In genomic region chr22:42356547-42356946, GRCh38 we compare ENCODE assay signal across 14 cellular contexts.
DNase-seq lines count a peak whose midpoint lies in the region; ATAC-seq and TF ChIP-seq lines count a peak whose summit lies in the region.
"Had no signal": no experiment of that assay in that cellular context is flagged by ENCODE, and none has a peak within 500 bp of the region (broad histone marks: within the 10 kb centered on the region; RNA-seq: fewer than 3 reads in every experiment).

No MANE protein-coding gene starts in this region.

- TF ChIP-seq CTCF in OCI-LY7 (conservative IDR thresholded peaks at IDR 0.05; ENCODE audit: low read length) (no peak), glutamatergic neuron (IDR thresholded peaks at IDR 0.05; ENCODE audit: partially characterized antibody, unreplicated experiment) (no peak), right lobe of liver (IDR thresholded peaks at IDR 0.05) (no peak), prostate gland (IDR thresholded peaks at IDR 0.05) (no peak)

- POLR2A ChIA-PET in OCI-LY7 (lab: Charles Lee), result no interaction called here

- H3K27me3 ChIP-seq in BLaER1, result no peaks in the 10 kb centered on the region
- H3K27me3 ChIP-seq in Karpas-422 (ENCODE audit: low read length), result no peaks in the 10 kb centered on the region; the same call in 1 of the 2 replicates
- no peaks in the 10 kb centered on the region for H3K27me3 ChIP-seq in right lobe of liver
- no peaks in the 10 kb centered on the region for H3K27me3 ChIP-seq in prostate gland (replicated peaks; ENCODE audit: insufficient read depth)

- H3K9me3 Mint-ChIP-seq in glutamatergic neuron (ENCODE audit: unreplicated experiment), result peaks cover 10% of the 10 kb centered on the region
- H3K9me3 Mint-ChIP-seq in activated CD4-positive, alpha-beta T cell treated with anti-CD3 and anti-CD28 coated beads, Interleukin-2, amount 10 ng/mL, durations not matched to agents 24 days and 14 days, result no peaks in the 10 kb centered on the region
- H3K9me3 Mint-ChIP-seq: CD8-positive, alpha-beta T cell had no signal

- H4K20me1 ChIP-seq in BLaER1 (no peaks in the 10 kb centered on the region), Karpas-422 (ENCODE audit: insufficient read depth, low read depth, low read length) (peaks cover 6% of the 10 kb centered on the region; the same call in 1 of the 2 replicates), OCI-LY7 (ENCODE audit: insufficient read depth, low read length) (no peaks in the 10 kb centered on the region)

- H3K4me3 Mint-ChIP-seq in glutamatergic neuron (ENCODE audit: unreplicated experiment), result peak overlapping the region; percentile 6
- H3K4me3 Mint-ChIP-seq in activated CD4-positive, alpha-beta T cell treated with anti-CD3 and anti-CD28 coated beads, Interleukin-2, amount 10 ng/mL, durations not matched to agents 24 days and 14 days, result no peak overlapping the region
- H3K4me3 Mint-ChIP-seq: CD8-positive, alpha-beta T cell had no signal

- H3K9me2 ChIP-seq in Karpas-422 (replicated peaks; ENCODE audit: insufficient read depth, low read length), result no peaks in the 10 kb centered on the region
- H3K9me2 ChIP-seq in OCI-LY7 (ENCODE audit: insufficient read depth, low read length), result no peaks in the 10 kb centered on the region

- H3K4me1 Mint-ChIP-seq in glutamatergic neuron (ENCODE audit: low read depth, unreplicated experiment), result peaks cover 39% of the 10 kb centered on the region
- no peaks in the 10 kb centered on the region for H3K4me1 Mint-ChIP-seq in activated CD4-positive, alpha-beta T cell treated with anti-CD3 and anti-CD28 coated beads, Interleukin-2, amount 10 ng/mL, durations not matched to agents 24 days and 14 days

- BruUV-seq in OCI-LY7 (replicated peaks; lab: Mats Ljungman, UMichigan), result no TSS peak

- CTCF ChIA-PET in OCI-LY7 (lab: Charles Lee; ENCODE audit: unreplicated experiment), result no interaction called here

- 74% methylated on average over 5 of the region's 7 CpGs for WGBS in right lobe of liver (ENCODE audit: insufficient coverage, low coverage, low lambda C conversion rate, missing lambda C conversion rate)
- WGBS in prostate gland, result 92% methylated on average over 7 of the region's 7 CpGs

- no peak overlapping the region for H2AFZ ChIP-seq in Karpas-422 (ENCODE audit: low read length)
- peak overlapping the region; percentile 50; the same call in 1 of the 2 replicates for H2AFZ ChIP-seq in OCI-LY7 (ENCODE audit: low read length)

- H3K4me2 ChIP-seq in BLaER1 (peak overlapping the region; percentile 73), Karpas-422 (ENCODE audit: low read depth, low read length, poor library complexity, severe bottlenecking) (peak overlapping the region; percentile 61), OCI-LY7 (ENCODE audit: low read length) (peak overlapping the region; percentile 55)
- H3K4me2 ChIP-seq: A549 had no signal

- H3K27ac ChIP-seq in BLaER1 (no peak overlapping the region), Karpas-422 (ENCODE audit: low read length) (no peak overlapping the region), OCI-LY7 (ENCODE audit: low read depth, low read length, poor library complexity, severe bottlenecking) (peak overlapping the region; percentile 25), right lobe of liver (no peak overlapping the region), prostate gland (peak overlapping the region in 1 of 2 donors; percentile 40)
- H3K27ac ChIP-seq: A549 had no signal

- H3K9ac ChIP-seq in BLaER1 (no peak overlapping the region), Karpas-422 (ENCODE audit: low read length) (no peak overlapping the region)

- peaks cover 3% of the 10 kb centered on the region for H3K36me3 Mint-ChIP-seq in glutamatergic neuron (ENCODE audit: unreplicated experiment)
- H3K36me3 Mint-ChIP-seq in activated CD4-positive, alpha-beta T cell treated with anti-CD3 and anti-CD28 coated beads, Interleukin-2, amount 10 ng/mL, durations not matched to agents 24 days and 14 days (ENCODE audit: low read depth), result no peaks in the 10 kb centered on the region
- H3K36me3 Mint-ChIP-seq: CD8-positive, alpha-beta T cell had no signal

- TF ChIP-seq POLR2A in right lobe of liver (IDR thresholded peaks at IDR 0.05) (no peak), prostate gland (IDR thresholded peaks at IDR 0.05) (no peak)

- H3K79me2 ChIP-seq in Karpas-422 (ENCODE audit: low read length) (no peaks in the 10 kb centered on the region), OCI-LY7 (ENCODE audit: insufficient read depth, low read depth, low read length) (no peaks in the 10 kb centered on the region)

- no peak for ATAC-seq in right lobe of liver
- ATAC-seq: CD8-positive, alpha-beta T cell had no signal

- H3K4me3 ChIP-seq in BLaER1, result no peak overlapping the region
- H3K4me3 ChIP-seq in Karpas-422 (ENCODE audit: low read length), result peak overlapping the region; percentile 25; the same call in 1 of the 2 replicates
- no peak overlapping the region for H3K4me3 ChIP-seq in OCI-LY7 (ENCODE audit: low read depth, low read length, poor library complexity, severe bottlenecking)
- H3K4me3 ChIP-seq in right lobe of liver, result no peak overlapping the region
- no peak overlapping the region for H3K4me3 ChIP-seq in prostate gland
- H3K4me3 ChIP-seq: A549 had no signal

- no peaks in the 10 kb centered on the region for H3K36me3 ChIP-seq in BLaER1
- H3K36me3 ChIP-seq in Karpas-422 (ENCODE audit: insufficient read depth, low read length), result no peaks in the 10 kb centered on the region
- H3K36me3 ChIP-seq in OCI-LY7 (ENCODE audit: insufficient read depth, low read length), result no peaks in the 10 kb centered on the region
- no peaks in the 10 kb centered on the region for H3K36me3 ChIP-seq in right lobe of liver
- no peaks in the 10 kb centered on the region for H3K36me3 ChIP-seq in prostate gland

- intact Hi-C loops in OCI-LY7 (cut with micrococcal nuclease; ENCODE audit: unreplicated experiment), result no loop called here
- intact Hi-C loops in right lobe of liver (cut with DNase I), result no loop called here
- intact Hi-C loops in activated CD4-positive, alpha-beta T cell treated with anti-CD3 and anti-CD28 coated beads, Interleukin-2, amount 10 ng/mL, durations not matched to agents 24 days and 14 days (cut with micrococcal nuclease), result no loop called here
- intact Hi-C loops in prostate gland (cut with DNase I), result loop anchor here (10.0 kb wide), 1 partner anchor 58 kb away; no protein-coding TSS in a partner anchor

- H3K4me1 ChIP-seq in BLaER1, result peaks cover 67% of the 10 kb centered on the region
- H3K4me1 ChIP-seq in Karpas-422 (ENCODE audit: low read length), result peaks cover 32% of the 10 kb centered on the region
- peaks cover 21% of the 10 kb centered on the region for H3K4me1 ChIP-seq in OCI-LY7 (ENCODE audit: insufficient read depth, low read length, poor library complexity, severe bottlenecking)
- H3K4me1 ChIP-seq in right lobe of liver, result peaks cover 0 to 5% (median 0%) of the 10 kb centered on the region in 4 donors
- H3K4me1 ChIP-seq in prostate gland (replicated peaks), result peaks cover 8% of the 10 kb centered on the region
- H3K4me1 ChIP-seq: A549 had no signal

- peak overlapping the region; percentile 40 for H3K27ac Mint-ChIP-seq in glutamatergic neuron (ENCODE audit: unreplicated experiment)
- H3K27ac Mint-ChIP-seq in activated CD4-positive, alpha-beta T cell treated with anti-CD3 and anti-CD28 coated beads, Interleukin-2, amount 10 ng/mL, durations not matched to agents 24 days and 14 days, result no peak overlapping the region
- H3K27ac Mint-ChIP-seq: CD8-positive, alpha-beta T cell had no signal

- peaks cover 17% of the 10 kb centered on the region for H3K27me3 Mint-ChIP-seq in glutamatergic neuron (ENCODE audit: unreplicated experiment)
- H3K27me3 Mint-ChIP-seq in activated CD4-positive, alpha-beta T cell treated with anti-CD3 and anti-CD28 coated beads, Interleukin-2, amount 10 ng/mL, durations not matched to agents 24 days and 14 days, result peaks cover 2% of the 10 kb centered on the region

- peak; percentile 96 for DNase-seq in Karpas-422
- DNase-seq in OCI-LY7 (ENCODE audit: low spot score), result peak; percentile 90
- no peak for DNase-seq in glutamatergic neuron
- DNase-seq in right lobe of liver, result no peak
- DNase-seq in activated CD4-positive, alpha-beta T cell treated with anti-CD3 and anti-CD28 coated beads, Interleukin-2, amount 10 ng/mL, durations not matched to agents 24 days and 14 days, result no peak
- DNase-seq in D341Med (ENCODE audit: low spot score), result no peak
- DNase-seq in prostate gland (ENCODE audit: low spot score), result no peak
- DNase-seq: CD8-positive, alpha-beta T cell; Kasumi-1; NCI-H1417; NCI-H2081 treated with DMSO at 0.1 percent for 48 hours; SIG-M5 had no signal

- no peaks in the 10 kb centered on the region for H3K9me3 ChIP-seq in BLaER1
- H3K9me3 ChIP-seq in Karpas-422 (ENCODE audit: low read length), result no peaks in the 10 kb centered on the region
- no peaks in the 10 kb centered on the region for H3K9me3 ChIP-seq in OCI-LY7 (ENCODE audit: low read length)
- no peaks in the 10 kb centered on the region for H3K9me3 ChIP-seq in right lobe of liver
- no peaks in the 10 kb centered on the region for H3K9me3 ChIP-seq in prostate gland
- H3K9me3 ChIP-seq: A549 had no signal

Comparison
In these comparisons a context has a peak if more than half of its experiments do, and no peak if none do; other contexts are left out.
1. DNase-seq: peak in Karpas-422 (single experiment) and OCI-LY7 (single experiment); none in glutamatergic neuron (single experiment), right lobe of liver (0 of 3), activated CD4-positive, alpha-beta T cell treated with anti-CD3 and anti-CD28 coated beads, Interleukin-2, amount 10 ng/mL, durations not matched to agents 24 days and 14 days (single experiment), D341Med (single experiment) and prostate gland (single experiment).
2. Peak in every context shown above with its lines, with median percentiles within 50 percentile points of each other: H3K4me2 ChIP-seq.